Comparison of ENCODE assay signal across 24 cellular contexts in genomic region chr15:26929588-26929987, GRCh38. TPM values are rescaled to one million over a fixed set of nuclear protein-coding genes. Genes with fewer than 3 reads are reported as not detected.
A peak's percentile ranks its signal among the peaks of the same experiment; 100 is the strongest.
DNase-seq lines count a peak whose midpoint lies in the region; ATAC-seq and TF ChIP-seq lines count a peak whose summit lies in the region.
"Had no signal": no experiment of that assay in that cellular context is flagged by ENCODE, and none has a peak within 500 bp of the region (broad histone marks: within the 10 kb centered on the region; RNA-seq: fewer than 3 reads in every experiment).

No MANE protein-coding gene starts in this region.

- no peak for TF ChIP-seq EP300 in upper lobe of left lung (IDR thresholded peaks at IDR 0.05)

- no peaks in the 10 kb centered on the region; the same call in 1 of the 2 replicates for H3K36me3 Mint-ChIP-seq in WTC11
- no peaks in the 10 kb centered on the region for H3K36me3 Mint-ChIP-seq in neural crest cell (ENCODE audit: low read depth)
- H3K36me3 Mint-ChIP-seq: CD14-positive monocyte; CD8-positive, alpha-beta memory T cell had no signal

- H3K9me3 ChIP-seq in upper lobe of left lung: no peaks in the 10 kb centered on the region
- H3K9me3 ChIP-seq: A549, BE2C, HAP-1 had no signal

- no peaks in the 10 kb centered on the region for H3K27me3 ChIP-seq in upper lobe of left lung
- H3K27me3 ChIP-seq: BE2C; BLaER1 treated with 17β-estradiol and CSF1 and Interleukin-3, amounts not matched to agents 10 nM and 100 nM had no signal

- no peaks in the 10 kb centered on the region for H3K4me1 ChIP-seq in upper lobe of left lung
- H3K4me1 ChIP-seq: A549; BE2C; BLaER1 treated with 17β-estradiol and CSF1 and Interleukin-3, amounts not matched to agents 10 nM and 100 nM; HAP-1 had no signal

- no peak for TF ChIP-seq POLR2A in upper lobe of left lung (IDR thresholded peaks at IDR 0.05)

- POLR2A ChIA-PET in WTC11 (lab: Charles Lee): interaction anchor here (0.6 to 1.1 kb wide), 2 partner anchors 10 to 115 kb away, joined by 3 read pairs; no protein-coding TSS in a partner anchor

- H3K4me3 Mint-ChIP-seq in WTC11: no peak overlapping the region
- H3K4me3 Mint-ChIP-seq in neural crest cell: no peak overlapping the region
- H3K4me3 Mint-ChIP-seq: CD14-positive monocyte; CD4-positive, alpha-beta T cell; CD8-positive, alpha-beta memory T cell; HFFc6 had no signal

- no peak overlapping the region for H3K27ac Mint-ChIP-seq in WTC11
- H3K27ac Mint-ChIP-seq in neural crest cell (ENCODE audit: unreplicated experiment): peak overlapping the region; percentile 27
- H3K27ac Mint-ChIP-seq: CD14-positive monocyte; CD4-positive, alpha-beta T cell; CD8-positive, alpha-beta memory T cell; HFFc6 had no signal

- TF ChIP-seq CTCF in WTC11 (IDR thresholded peaks at IDR 0.05) (no peak), neural crest cell (conservative IDR thresholded peaks at IDR 0.05) (no peak), upper lobe of left lung (IDR thresholded peaks at IDR 0.05) (no peak)

- H3K4me3 ChIP-seq in upper lobe of left lung: no peak overlapping the region
- H3K4me3 ChIP-seq: A549; BLaER1 treated with 17β-estradiol and CSF1 and Interleukin-3, amounts not matched to agents 10 nM and 100 nM; GM12878; HAP-1 had no signal

- WGBS in upper lobe of left lung, 2 donors: 80 to 83% methylated on average over 3 to 4 of the region's 4 CpGs

- ATAC-seq in WTC11 (peak; percentile 60), upper lobe of left lung (ENCODE audit: low FRiP score in 2 of 2) (peak; percentile 12 to 34)
- ATAC-seq: A549, GM12878 had no signal

- no peaks in the 10 kb centered on the region for H3K9me3 Mint-ChIP-seq in WTC11
- no peaks in the 10 kb centered on the region for H3K9me3 Mint-ChIP-seq in neural crest cell

- no peaks in the 10 kb centered on the region for H3K36me3 ChIP-seq in upper lobe of left lung
- H3K36me3 ChIP-seq: BE2C; BLaER1 treated with 17β-estradiol and CSF1 and Interleukin-3, amounts not matched to agents 10 nM and 100 nM; HAP-1 had no signal

- no peak for DNase-seq in WTC11 (ENCODE audit: low spot score)
- no peak for DNase-seq in neural crest cell (ENCODE audit: low read depth, low spot score)
- peak in 1 of 2 donors; percentile 24 for DNase-seq in upper lobe of left lung
- no peak for DNase-seq in NCI-H2171 treated with DMSO at 0.1 percent for 48 hours (lab: John Stamatoyannopoulos, UW)
- no peak for DNase-seq in T1000 (lab: John Stamatoyannopoulos, UW)
- no peak for DNase-seq in NCI-H524 treated with DMSO at 0.1 percent for 48 hours (lab: John Stamatoyannopoulos, UW)
- DNase-seq in stimulated activated CD8-positive, alpha-beta memory T cell treated with anti-CD3 and anti-CD28 coated beads, Interleukin-4, amount 100 ng/mL, for 48 hours: no peak
- DNase-seq: 8988T; ACHN; AML-193; BE2C; CD4-positive, alpha-beta T cell; CD8-positive, alpha-beta memory T cell; DMS 273 treated with DMSO at 0.1 percent for 48 hours; DMS79; EL; GDM1; GOT3; HFFc6 had no signal

- no peaks in the 10 kb centered on the region for H3K27me3 Mint-ChIP-seq in WTC11 (ENCODE audit: low read depth)
- H3K27me3 Mint-ChIP-seq in neural crest cell (ENCODE audit: low read depth): no peaks in the 10 kb centered on the region
- H3K27me3 Mint-ChIP-seq: CD4-positive, alpha-beta T cell; CD8-positive, alpha-beta memory T cell had no signal

- CTCF ChIA-PET in WTC11 (lab: Charles Lee): interaction anchor here (1.1 to 2.1 kb wide), 2 partner anchors 38 to 39 kb away, joined by 3 to 6 read pairs; no protein-coding TSS in a partner anchor

- H3K4me1 Mint-ChIP-seq in WTC11 (peaks cover 2% of the 10 kb centered on the region; the same call in 1 of the 2 replicates), neural crest cell (no peaks in the 10 kb centered on the region)
- H3K4me1 Mint-ChIP-seq: CD14-positive monocyte; CD8-positive, alpha-beta memory T cell had no signal

- H3K27ac ChIP-seq in upper lobe of left lung: no peak overlapping the region
- H3K27ac ChIP-seq: A549; BLaER1 treated with 17β-estradiol and CSF1 and Interleukin-3, amounts not matched to agents 10 nM and 100 nM had no signal

TF ChIP-seq in WTC11, 78 proteins besides CTCF, POLR2A, EP300 and RAD21:
- TF ChIP-seq ZSCAN18 (CRISPR knock-in tag; IDR thresholded peaks at IDR 0.05) (no peak), ZNF281 (CRISPR knock-in tag; IDR thresholded peaks at IDR 0.05) (no peak), IRF2 (CRISPR knock-in tag; IDR thresholded peaks at IDR 0.05; ENCODE audit: borderline replicate concordance, low read depth) (no peak), ZBTB43 (CRISPR knock-in tag; IDR thresholded peaks at IDR 0.05) (no peak), CDX4 (CRISPR knock-in tag; IDR thresholded peaks at IDR 0.05; ENCODE audit: borderline replicate concordance) (no peak), ZBTB21 (CRISPR knock-in tag; IDR thresholded peaks at IDR 0.05; ENCODE audit: borderline replicate concordance) (no peak), TEAD4 (CRISPR knock-in tag; IDR thresholded peaks at IDR 0.05) (no peak), NR3C1 (CRISPR knock-in tag; conservative IDR thresholded peaks at IDR 0.05; ENCODE audit: low read depth) (no peak), NR1H2 (CRISPR knock-in tag; IDR thresholded peaks at IDR 0.05) (no peak), TEAD1 (CRISPR knock-in tag; IDR thresholded peaks at IDR 0.05) (no peak), STAT6 (CRISPR knock-in tag; conservative IDR thresholded peaks at IDR 0.05; ENCODE audit: low read depth) (no peak)

RNA-seq across cellular contexts. Expression of gene GABRG3, which starts 41.4 kb away (rescaled TPM):
- total RNA-seq in WTC11 (2021): 0.30 to 0.72 TPM (median 0.46 TPM) in 3 replicates
- total RNA-seq in neural crest cell: 4.5 and 5.2 TPM in 2 replicates
- total RNA-seq in upper lobe of left lung: not detected
- total RNA-seq: CD4-positive, alpha-beta T cell; CD8-positive, alpha-beta memory T cell; GM12878; HFFc6 had no signal
